In the genomic region with DNA sequence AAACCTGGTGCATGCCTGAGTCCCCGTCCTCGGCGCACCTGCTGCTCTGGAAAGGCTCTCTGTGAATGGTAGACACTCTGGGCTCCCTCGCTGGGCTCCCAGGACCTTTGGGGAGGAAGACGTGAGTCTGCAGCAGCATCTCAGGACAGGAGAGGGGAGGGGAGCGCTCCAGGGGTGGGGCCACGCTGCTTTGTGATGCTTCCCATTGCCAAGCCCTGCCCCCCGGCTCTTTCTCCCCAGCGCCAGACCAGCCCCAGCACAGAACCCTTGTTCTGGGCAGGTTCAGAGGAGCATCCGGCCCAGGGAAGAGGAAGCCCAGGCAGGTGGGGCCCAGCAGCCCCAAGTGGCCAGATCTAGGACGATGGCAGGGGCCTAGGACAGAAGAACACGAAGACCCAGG, we compare ENCODE assay signal across 20 cellular contexts.
DNase-seq lines count a peak whose midpoint lies in the region; ATAC-seq and TF ChIP-seq lines count a peak whose summit lies in the region.
"Had no signal": no experiment of that assay in that cellular context is flagged by ENCODE, and none has a peak within 500 bp of the region (broad histone marks: within the 10 kb centered on the region; RNA-seq: fewer than 3 reads in every experiment).

No MANE protein-coding gene starts in this region.

- no peaks in the 10 kb centered on the region for H3K9me3 ChIP-seq in BLaER1 treated with 17β-estradiol and CSF1 and Interleukin-3, amounts not matched to agents 10 nM and 100 nM (replicated peaks in 1 of 11)
- H3K9me3 ChIP-seq in Panc1 (ENCODE audit: control insufficient read depth, insufficient read depth, low read depth, low read length) (no peaks in the 10 kb centered on the region), spleen (no peaks in the 10 kb centered on the region)
- no peaks in the 10 kb centered on the region for H3K9me3 ChIP-seq in CD4-positive, alpha-beta T cell (ENCODE audit: control insufficient read depth, low read length)
- H3K9me3 ChIP-seq: A549, HAP-1 had no signal

- peaks cover 0 to 44% (median 29%) of the 10 kb centered on the region in 10 experiments; a peak in 15 of 20 replicates for H3K4me1 ChIP-seq in BLaER1 treated with 17β-estradiol and CSF1 and Interleukin-3, amounts not matched to agents 10 nM and 100 nM
- H3K4me1 ChIP-seq in Panc1 (ENCODE audit: control insufficient read depth, insufficient read depth, low read length): no peaks in the 10 kb centered on the region
- H3K4me1 ChIP-seq in spleen: no peaks in the 10 kb centered on the region
- H3K4me1 ChIP-seq: HAP-1 had no signal

- no peak overlapping the region for H3K4me3 Mint-ChIP-seq in CD4-positive, alpha-beta T cell
- H3K4me3 Mint-ChIP-seq: CD14-positive monocyte; CD4-positive, alpha-beta memory T cell; HFFc6 had no signal

- in situ Hi-C loops in Panc1 (cut with HindIII; ENCODE audit: low pct_unique_long_range_greater_than_20kb, low sequenced_read_pairs): no loop called here

- H3K4me1 Mint-ChIP-seq in CD4-positive, alpha-beta T cell (ENCODE audit: low read depth): no peaks in the 10 kb centered on the region
- H3K4me1 Mint-ChIP-seq: CD14-positive monocyte; CD4-positive, alpha-beta memory T cell had no signal

- H3K36me3 Mint-ChIP-seq in CD4-positive, alpha-beta T cell (ENCODE audit: low read depth): no peaks in the 10 kb centered on the region
- H3K36me3 Mint-ChIP-seq: CD14-positive monocyte; CD4-positive, alpha-beta memory T cell had no signal

- no peak overlapping the region for H3K27ac Mint-ChIP-seq in CD4-positive, alpha-beta T cell
- H3K27ac Mint-ChIP-seq: CD4-positive, alpha-beta memory T cell; HFFc6 had no signal

- POLR2A ChIA-PET in Panc1 (lab: Charles Lee): no interaction called here
- POLR2A ChIA-PET in CD4-positive, alpha-beta T cell (lab: Charles Lee): no interaction called here

- no peak overlapping the region for H3K9ac ChIP-seq in BLaER1 treated with 17β-estradiol and CSF1 and Interleukin-3, amounts not matched to agents 10 nM and 100 nM
- H3K9ac ChIP-seq: GM23248 had no signal

- BruUV-seq in Panc1 (replicated peaks; lab: Mats Ljungman, UMichigan): no TSS peak

- H3K27me3 Mint-ChIP-seq in CD4-positive, alpha-beta T cell: peaks cover 18% of the 10 kb centered on the region

- CTCF ChIA-PET in Panc1 (lab: Charles Lee): no interaction called here
- CTCF ChIA-PET in CD4-positive, alpha-beta T cell (lab: Charles Lee): no interaction called here

- peaks cover 0 to 11% (median 6%) of the 10 kb centered on the region in 11 experiments; a peak in 8 of 22 replicates for H3K27me3 ChIP-seq in BLaER1 treated with 17β-estradiol and CSF1 and Interleukin-3, amounts not matched to agents 10 nM and 100 nM
- H3K27me3 ChIP-seq in Panc1 (ENCODE audit: control insufficient read depth, insufficient read depth, low read length) (no peaks in the 10 kb centered on the region; the same call in 1 of the 2 replicates), spleen (replicated peaks in 1 of 7) (peaks cover 0 to 32% (median 9%) of the 10 kb centered on the region in 7 donors)
- H3K27me3 ChIP-seq in CD4-positive, alpha-beta T cell (ENCODE audit: control insufficient read depth, insufficient read depth, low read length): no peaks in the 10 kb centered on the region

- peak overlapping the region in 9 of 11 experiments; percentile 26 to 79 (median 62); a peak in 16 of 22 replicates for H3K4me2 ChIP-seq in BLaER1 treated with 17β-estradiol and CSF1 and Interleukin-3, amounts not matched to agents 10 nM and 100 nM
- H3K4me2 ChIP-seq: A549 had no signal

- intact Hi-C loops in Panc1 (cut with micrococcal nuclease; ENCODE audit: unreplicated experiment) (no loop called here), spleen (cut with DNase I; ENCODE audit: low total_unique reads) (no loop called here)
- intact Hi-C loops in CD4-positive, alpha-beta T cell (cut with DNase I, micrococcal nuclease): no loop called here

- no peak for TF ChIP-seq POLR2A in spleen (IDR thresholded peaks at IDR 0.05)

- no peak overlapping the region for H3K4me3 ChIP-seq in BLaER1 treated with 17β-estradiol and CSF1 and Interleukin-3, amounts not matched to agents 10 nM and 100 nM
- H3K4me3 ChIP-seq in Panc1 (ENCODE audit: low read depth in 2 of 2, low read length in 2 of 2): no peak overlapping the region
- H3K4me3 ChIP-seq in spleen: no peak overlapping the region
- H3K4me3 ChIP-seq: A549, GM12878, GM23248, HAP-1 had no signal

- peaks cover 0 to 19% (median 0%) of the 10 kb centered on the region in 11 experiments; a peak in 6 of 22 replicates for H4K20me1 ChIP-seq in BLaER1 treated with 17β-estradiol and CSF1 and Interleukin-3, amounts not matched to agents 10 nM and 100 nM

- H3K36me3 ChIP-seq in BLaER1 treated with 17β-estradiol and CSF1 and Interleukin-3, amounts not matched to agents 10 nM and 100 nM: no peaks in the 10 kb centered on the region
- H3K36me3 ChIP-seq in Panc1 (ENCODE audit: control insufficient read depth, insufficient read depth, low read length) (no peaks in the 10 kb centered on the region), spleen (no peaks in the 10 kb centered on the region)
- H3K36me3 ChIP-seq: HAP-1 had no signal

- no peak overlapping the region for H3K27ac ChIP-seq in BLaER1 treated with 17β-estradiol and CSF1 and Interleukin-3, amounts not matched to agents 10 nM and 100 nM
- H3K27ac ChIP-seq in Panc1 (ENCODE audit: low read length) (no peak overlapping the region), spleen (no peak overlapping the region)
- H3K27ac ChIP-seq in CD4-positive, alpha-beta T cell (ENCODE audit: low read depth, low read length): no peak overlapping the region
- H3K27ac ChIP-seq: A549, GM23248 had no signal

- TF ChIP-seq CTCF in Panc1 (IDR thresholded peaks at IDR 0.05): no peak
- TF ChIP-seq CTCF in spleen (IDR thresholded peaks at IDR 0.05 in 8 of 11, conservative IDR thresholded peaks at IDR 0.05 in 3 of 11): no peak
- TF ChIP-seq CTCF in CD4-positive, alpha-beta T cell (IDR thresholded peaks at IDR 0.05): no peak

- DNase-seq in Panc1 (ENCODE audit: low read depth, low spot score) (no peak), mesenteric fat pad (ENCODE audit: low spot score) (peak; percentile 78), spleen (peak; percentile 54), germinal center (ENCODE audit: low spot score) (no peak)
- DNase-seq in CD4-positive, alpha-beta T cell: no peak
- DNase-seq: 8988T; ACHN; Calu3; CD4-positive, alpha-beta memory T cell; COR-L47; DND-41; GDM1; GM23248; HFFc6 had no signal

- 52 to 71% (median 63%) methylated on average over 10 to 12 of the region's 12 CpGs for WGBS in spleen, 5 donors

- ATAC-seq in Panc1 (0 out of 2 replicates have a peak, but pooled peaks have one; percentile 36), GM19395 (IDR thresholded peaks at IDR 0.05; ENCODE audit: unreplicated experiment) (no peak)
- no peak for ATAC-seq in CD4-positive, alpha-beta T cell (ENCODE audit: poor library complexity)
- ATAC-seq: A549, GM12878 had no signal

- no peaks in the 10 kb centered on the region for H3K9me3 Mint-ChIP-seq in CD4-positive, alpha-beta T cell

Comparison
In these comparisons a context has a peak if more than half of its experiments do, and no peak if none do; other contexts are left out.
1. DNase-seq: peak in mesenteric fat pad (single experiment) and spleen (single experiment); none in Panc1 (single experiment), germinal center (single experiment) and CD4-positive, alpha-beta T cell (0 of 10).